In the genomic region with DNA sequence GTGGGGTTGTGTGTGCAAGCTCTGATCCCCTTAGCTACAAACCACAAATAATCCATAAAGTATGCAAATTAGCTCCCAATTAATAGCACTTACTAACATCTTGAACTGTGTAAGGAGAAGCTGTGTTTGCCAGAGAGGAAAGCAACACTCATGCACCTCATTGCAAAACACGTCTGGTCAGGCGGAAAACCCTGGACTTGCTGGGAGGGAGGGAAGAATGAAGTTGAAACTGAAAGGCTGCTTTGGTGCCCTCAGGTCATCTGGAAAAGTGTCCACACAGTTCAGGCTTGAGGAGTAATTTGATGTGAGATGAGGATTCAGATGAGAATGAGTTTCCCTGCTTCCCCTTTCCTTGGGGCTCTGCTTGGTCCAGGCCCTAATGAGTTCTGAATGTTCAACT, we compare ENCODE assay signal across 10 cellular contexts.
DNase-seq lines count a peak whose midpoint lies in the region; ATAC-seq and TF ChIP-seq lines count a peak whose summit lies in the region.
"Had no signal": no experiment of that assay in that cellular context is flagged by ENCODE, and none has a peak within 500 bp of the region (broad histone marks: within the 10 kb centered on the region; RNA-seq: fewer than 3 reads in every experiment).

No MANE protein-coding gene starts in this region.

- no peak for TF ChIP-seq CTCF in left ventricle myocardium inferior (IDR thresholded peaks at IDR 0.05; ENCODE audit: borderline replicate concordance)

- DNase-seq in GOT3 (lab: John Stamatoyannopoulos, UW) (peak; percentile 44), amniotic epithelial cell (ENCODE audit: low read depth) (peak; percentile 81), left ventricle myocardium inferior (no peak), stromal cell of bone marrow (ENCODE audit: low read depth) (peak; percentile 86), iPS-NIHi7 (ENCODE audit: extremely low spot score) (no peak)
- DNase-seq: activated CD4-positive, alpha-beta memory T cell treated with anti-CD3 and anti-CD28 coated beads, Interleukin-2, amount 10 ng/mL, durations not matched to agents 7 days and 5 days; body of pancreas had no signal

- peak overlapping the region; percentile 75 for H3K27ac ChIP-seq in left ventricle myocardium inferior (replicated peaks)
- H3K27ac ChIP-seq: body of pancreas had no signal

- H3K27me3 ChIP-seq in left ventricle myocardium inferior (ENCODE audit: low read depth) = no peaks in the 10 kb centered on the region
- H3K27me3 ChIP-seq: body of pancreas had no signal

- no peaks in the 10 kb centered on the region for H3K9me3 ChIP-seq in left ventricle myocardium inferior (replicated peaks)
- H3K9me3 ChIP-seq: body of pancreas had no signal

- no peak for ATAC-seq in GM18498 (IDR thresholded peaks at IDR 0.05; ENCODE audit: unreplicated experiment)
- no peak for ATAC-seq in HG02885 (IDR thresholded peaks at IDR 0.05; ENCODE audit: poor library complexity, unreplicated experiment)
- ATAC-seq in GM18511 (IDR thresholded peaks at IDR 0.05; ENCODE audit: unreplicated experiment) = no peak
- ATAC-seq: body of pancreas had no signal

- H3K4me1 ChIP-seq in left ventricle myocardium inferior = peaks cover 6% of the 10 kb centered on the region
- H3K4me1 ChIP-seq: body of pancreas had no signal

- H3K36me3 ChIP-seq in left ventricle myocardium inferior = no peaks in the 10 kb centered on the region

- peak overlapping the region; percentile 49 for H3K4me3 ChIP-seq in left ventricle myocardium inferior
- H3K4me3 ChIP-seq: body of pancreas had no signal

- intact Hi-C loops in left ventricle myocardium inferior (cut with micrococcal nuclease) = no loop called here

Comparison
In these comparisons a context has a peak if more than half of its experiments do, and no peak if none do; other contexts are left out.
1. DNase-seq: peak in GOT3 (single experiment), amniotic epithelial cell (single experiment) and stromal cell of bone marrow (single experiment); none in left ventricle myocardium inferior (single experiment) and iPS-NIHi7 (single experiment).